ENCODE assay signal across 1 cellular context in genomic region chr19:57769345-57770131, GRCh38.
TF ChIP-seq lines count a peak whose summit lies in the region.

ZNF586 (plus strand) TSS chr19:57769676; CDS start chr19:57769843, 167 bp downstream.

TF ChIP-seq in K562, 482 proteins besides CTCF, POLR2A, EP300 and RAD21 (continued from another document and continues in another):
- TF ChIP-seq ZBTB40 (IDR thresholded peaks at IDR 0.05) (peak; percentile 93), ZBTB40 (CRISPR knock-in tag; IDR thresholded peaks at IDR 0.05) (no peak), RNF2 (IDR thresholded peaks at IDR 0.05) (peak; percentile 51; the same call in 1 of the 2 replicates), MGA (IDR thresholded peaks at IDR 0.05) (peak; percentile 65), E2F8 (IDR thresholded peaks at IDR 0.05; ENCODE audit: low read depth, partially characterized antibody) (peak; percentile 38), HNRNPK (IDR thresholded peaks at IDR 0.05; ENCODE audit: low read depth, low read length, poor library complexity, severe bottlenecking) (no peak), EP400 (IDR thresholded peaks at IDR 0.05) (peak; percentile 78), MYC (IDR thresholded peaks at IDR 0.05; ENCODE audit: low read depth, low read length) (peak; percentile 47), MYC (CRISPR knock-in tag; IDR thresholded peaks at IDR 0.05; ENCODE audit: borderline replicate concordance, low read depth) (no peak), ZFX (CRISPR knock-in tag; IDR thresholded peaks at IDR 0.05) (peak; percentile 75), SRF (CRISPR knock-in tag; IDR thresholded peaks at IDR 0.05) (peak in 1 of 2 experiments; percentile 49; a peak in 1 of 4 replicates), AFF1 (IDR thresholded peaks at IDR 0.05; ENCODE audit: low read depth in 1 of 2, partially characterized antibody in 2 of 2) (peak in 1 of 2 experiments; percentile 91), MNT (conservative IDR thresholded peaks at IDR 0.05) (peak in 1 of 2 experiments; percentile 65; a peak in 3 of 4 replicates), TBP (optimal IDR thresholded peaks at IDR 0.05; ENCODE audit: low read depth, low read length) (peak; percentile 20), STAG1 (CRISPR knock-in tag; IDR thresholded peaks at IDR 0.05; ENCODE audit: borderline replicate concordance) (no peak), SIN3B (IDR thresholded peaks at IDR 0.05; ENCODE audit: low read depth) (peak; percentile 29; the same call in 1 of the 2 replicates), FOXK2 (conservative IDR thresholded peaks at IDR 0.05 in 1 of 2, IDR thresholded peaks at IDR 0.05 in 1 of 2; ENCODE audit: low read depth in 2 of 2) (0 out of 4 replicates have a peak, but pooled peaks have one; percentile 30 to 37), L3MBTL2 (IDR thresholded peaks at IDR 0.05) (peak; percentile 85)
